Comparison of ENCODE assay signal across 1 cellular context in the genomic region with DNA sequence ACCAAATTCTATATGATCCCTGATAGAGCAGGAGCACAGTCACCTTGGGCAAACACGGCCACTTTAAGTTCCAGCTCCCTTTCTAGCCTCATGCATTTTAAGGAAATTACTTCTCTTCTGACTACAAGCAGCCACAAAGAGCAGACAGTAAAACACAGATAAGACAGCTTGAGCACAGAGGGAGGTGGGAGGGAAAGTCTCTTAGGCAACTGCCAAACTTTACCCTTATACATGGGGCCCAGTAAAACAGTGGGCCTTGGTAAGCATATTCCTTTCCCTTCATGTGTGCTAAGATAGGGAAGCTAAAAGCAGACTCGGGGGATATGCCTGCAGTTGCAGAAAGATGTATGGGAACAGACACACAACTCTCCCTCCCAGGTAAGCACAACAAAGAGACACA.
TF ChIP-seq lines count a peak whose summit lies in the region.

No MANE protein-coding gene starts in this region.

TF ChIP-seq in K562, 482 proteins besides CTCF, POLR2A, EP300 and RAD21 (continued from another document):
- TF ChIP-seq TEAD4 (IDR thresholded peaks at IDR 0.05; ENCODE audit: low read length), result 0 out of 2 replicates have a peak, but pooled peaks have one; percentile 23
- no peak for TF ChIP-seq TEAD4 (CRISPR knock-in tag; IDR thresholded peaks at IDR 0.05; ENCODE audit: borderline replicate concordance)
- no peak for TF ChIP-seq NFATC3 (IDR thresholded peaks at IDR 0.05)
- TF ChIP-seq OTX1 (CRISPR knock-in tag; IDR thresholded peaks at IDR 0.05), result no peak
- TF ChIP-seq FOXK1 (CRISPR knock-in tag; IDR thresholded peaks at IDR 0.05; ENCODE audit: borderline replicate concordance), result no peak
- TF ChIP-seq NFIC (IDR thresholded peaks at IDR 0.05), result no peak
- no peak for TF ChIP-seq IRF9 (tag; IDR thresholded peaks at IDR 0.05)
- TF ChIP-seq ETV5 (CRISPR knock-in tag; IDR thresholded peaks at IDR 0.05; ENCODE audit: low read depth), result no peak
- TF ChIP-seq, protein P1, sequence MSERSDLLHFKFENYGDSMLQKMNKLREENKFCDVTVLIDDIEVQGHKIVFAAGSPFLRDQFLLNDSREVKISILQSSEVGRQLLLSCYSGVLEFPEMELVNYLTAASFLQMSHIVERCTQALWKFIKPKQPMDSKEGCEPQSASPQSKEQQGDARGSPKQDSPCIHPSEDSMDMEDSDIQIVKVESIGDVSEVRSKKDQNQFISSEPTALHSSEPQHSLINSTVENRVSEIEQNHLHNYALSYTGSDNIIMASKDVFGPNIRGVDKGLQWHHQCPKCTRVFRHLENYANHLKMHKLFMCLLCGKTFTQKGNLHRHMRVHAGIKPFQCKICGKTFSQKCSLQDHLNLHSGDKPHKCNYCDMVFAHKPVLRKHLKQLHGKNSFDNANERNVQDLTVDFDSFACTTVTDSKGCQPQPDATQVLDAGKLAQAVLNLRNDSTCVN (CRISPR knock-in tag; IDR thresholded peaks at IDR 0.05), result no peak
- no peak for TF ChIP-seq ZNF124 (CRISPR knock-in tag; IDR thresholded peaks at IDR 0.05)
- no peak for TF ChIP-seq ZNF778 (CRISPR knock-in tag; IDR thresholded peaks at IDR 0.05)
- no peak for TF ChIP-seq ZNF444 (CRISPR knock-in tag; IDR thresholded peaks at IDR 0.05)
- TF ChIP-seq PYGO2 (tag; IDR thresholded peaks at IDR 0.05), result no peak
- no peak for TF ChIP-seq NFE2 (IDR thresholded peaks at IDR 0.05; ENCODE audit: low read depth)
- no peak for TF ChIP-seq SP1 (CRISPR knock-in tag; IDR thresholded peaks at IDR 0.05)
- TF ChIP-seq, protein P2, sequence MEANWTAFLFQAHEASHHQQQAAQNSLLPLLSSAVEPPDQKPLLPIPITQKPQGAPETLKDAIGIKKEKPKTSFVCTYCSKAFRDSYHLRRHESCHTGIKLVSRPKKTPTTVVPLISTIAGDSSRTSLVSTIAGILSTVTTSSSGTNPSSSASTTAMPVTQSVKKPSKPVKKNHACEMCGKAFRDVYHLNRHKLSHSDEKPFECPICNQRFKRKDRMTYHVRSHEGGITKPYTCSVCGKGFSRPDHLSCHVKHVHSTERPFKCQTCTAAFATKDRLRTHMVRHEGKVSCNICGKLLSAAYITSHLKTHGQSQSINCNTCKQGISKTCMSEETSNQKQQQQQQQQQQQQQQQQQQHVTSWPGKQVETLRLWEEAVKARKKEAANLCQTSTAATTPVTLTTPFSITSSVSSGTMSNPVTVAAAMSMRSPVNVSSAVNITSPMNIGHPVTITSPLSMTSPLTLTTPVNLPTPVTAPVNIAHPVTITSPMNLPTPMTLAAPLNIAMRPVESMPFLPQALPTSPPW (CRISPR knock-in tag; IDR thresholded peaks at IDR 0.05), result peak; percentile 27; the same call in 1 of the 2 replicates
- TF ChIP-seq ZNF583 (CRISPR knock-in tag; IDR thresholded peaks at IDR 0.05), result no peak
- TF ChIP-seq PCBP2 (IDR thresholded peaks at IDR 0.05; ENCODE audit: low read depth, low read length, poor library complexity, severe bottlenecking), result no peak
- TF ChIP-seq EZH2 (IDR thresholded peaks at IDR 0.05; ENCODE audit: borderline replicate concordance, low read depth, low read length), result no peak
- no peak for TF ChIP-seq CREB5 (CRISPR knock-in tag; IDR thresholded peaks at IDR 0.05)
- TF ChIP-seq ADNP (tag; IDR thresholded peaks at IDR 0.05), result no peak
- TF ChIP-seq, protein P3, sequence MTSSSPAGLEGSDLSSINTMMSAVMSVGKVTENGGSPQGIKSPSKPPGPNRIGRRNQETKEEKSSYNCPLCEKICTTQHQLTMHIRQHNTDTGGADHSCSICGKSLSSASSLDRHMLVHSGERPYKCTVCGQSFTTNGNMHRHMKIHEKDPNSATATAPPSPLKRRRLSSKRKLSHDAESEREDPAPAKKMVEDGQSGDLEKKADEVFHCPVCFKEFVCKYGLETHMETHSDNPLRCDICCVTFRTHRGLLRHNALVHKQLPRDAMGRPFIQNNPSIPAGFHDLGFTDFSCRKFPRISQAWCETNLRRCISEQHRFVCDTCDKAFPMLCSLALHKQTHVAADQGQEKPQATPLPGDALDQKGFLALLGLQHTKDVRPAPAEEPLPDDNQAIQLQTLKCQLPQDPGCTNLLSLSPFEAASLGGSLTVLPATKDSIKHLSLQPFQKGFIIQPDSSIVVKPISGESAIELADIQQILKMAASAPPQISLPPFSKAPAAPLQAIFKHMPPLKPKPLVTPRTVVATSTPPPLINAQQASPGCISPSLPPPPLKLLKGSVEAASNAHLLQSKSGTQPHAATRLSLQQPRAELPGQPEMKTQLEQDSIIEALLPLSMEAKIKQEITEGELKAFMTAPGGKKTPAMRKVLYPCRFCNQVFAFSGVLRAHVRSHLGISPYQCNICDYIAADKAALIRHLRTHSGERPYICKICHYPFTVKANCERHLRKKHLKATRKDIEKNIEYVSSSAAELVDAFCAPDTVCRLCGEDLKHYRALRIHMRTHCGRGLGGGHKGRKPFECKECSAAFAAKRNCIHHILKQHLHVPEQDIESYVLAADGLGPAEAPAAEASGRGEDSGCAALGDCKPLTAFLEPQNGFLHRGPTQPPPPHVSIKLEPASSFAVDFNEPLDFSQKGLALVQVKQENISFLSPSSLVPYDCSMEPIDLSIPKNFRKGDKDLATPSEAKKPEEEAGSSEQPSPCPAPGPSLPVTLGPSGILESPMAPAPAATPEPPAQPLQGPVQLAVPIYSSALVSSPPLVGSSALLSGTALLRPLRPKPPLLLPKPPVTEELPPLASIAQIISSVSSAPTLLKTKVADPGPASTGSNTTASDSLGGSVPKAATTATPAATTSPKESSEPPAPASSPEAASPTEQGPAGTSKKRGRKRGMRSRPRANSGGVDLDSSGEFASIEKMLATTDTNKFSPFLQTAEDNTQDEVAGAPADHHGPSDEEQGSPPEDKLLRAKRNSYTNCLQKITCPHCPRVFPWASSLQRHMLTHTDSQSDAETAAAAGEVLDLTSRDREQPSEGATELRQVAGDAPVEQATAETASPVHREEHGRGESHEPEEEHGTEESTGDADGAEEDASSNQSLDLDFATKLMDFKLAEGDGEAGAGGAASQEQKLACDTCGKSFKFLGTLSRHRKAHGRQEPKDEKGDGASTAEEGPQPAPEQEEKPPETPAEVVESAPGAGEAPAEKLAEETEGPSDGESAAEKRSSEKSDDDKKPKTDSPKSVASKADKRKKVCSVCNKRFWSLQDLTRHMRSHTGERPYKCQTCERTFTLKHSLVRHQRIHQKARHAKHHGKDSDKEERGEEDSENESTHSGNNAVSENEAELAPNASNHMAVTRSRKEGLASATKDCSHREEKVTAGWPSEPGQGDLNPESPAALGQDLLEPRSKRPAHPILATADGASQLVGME (CRISPR knock-in tag; IDR thresholded peaks at IDR 0.05), result no peak
- TF ChIP-seq ID3 (CRISPR knock-in tag; IDR thresholded peaks at IDR 0.05), result no peak
- TF ChIP-seq ID3 (tag; IDR thresholded peaks at IDR 0.05), result no peak
- no peak for TF ChIP-seq TEAD1 (CRISPR knock-in tag; IDR thresholded peaks at IDR 0.05)
- peak; percentile 57 for TF ChIP-seq CBFA2T3 (IDR thresholded peaks at IDR 0.05)
- 0 out of 2 replicates have a peak, but pooled peaks have one; percentile 18 for TF ChIP-seq EHMT2 (IDR thresholded peaks at IDR 0.05)
- no peak for TF ChIP-seq BCL6 (CRISPR knock-in tag; IDR thresholded peaks at IDR 0.05)
- no peak for TF ChIP-seq ZNF830 (CRISPR knock-in tag; IDR thresholded peaks at IDR 0.05)
- TF ChIP-seq NR3C1 (CRISPR knock-in tag; IDR thresholded peaks at IDR 0.05), result no peak
- no peak for TF ChIP-seq SREBF1 (IDR thresholded peaks at IDR 0.05; ENCODE audit: borderline replicate concordance, low read depth, low read length)
